8 cellular contexts compared by ENCODE assay signal in the genomic region with DNA sequence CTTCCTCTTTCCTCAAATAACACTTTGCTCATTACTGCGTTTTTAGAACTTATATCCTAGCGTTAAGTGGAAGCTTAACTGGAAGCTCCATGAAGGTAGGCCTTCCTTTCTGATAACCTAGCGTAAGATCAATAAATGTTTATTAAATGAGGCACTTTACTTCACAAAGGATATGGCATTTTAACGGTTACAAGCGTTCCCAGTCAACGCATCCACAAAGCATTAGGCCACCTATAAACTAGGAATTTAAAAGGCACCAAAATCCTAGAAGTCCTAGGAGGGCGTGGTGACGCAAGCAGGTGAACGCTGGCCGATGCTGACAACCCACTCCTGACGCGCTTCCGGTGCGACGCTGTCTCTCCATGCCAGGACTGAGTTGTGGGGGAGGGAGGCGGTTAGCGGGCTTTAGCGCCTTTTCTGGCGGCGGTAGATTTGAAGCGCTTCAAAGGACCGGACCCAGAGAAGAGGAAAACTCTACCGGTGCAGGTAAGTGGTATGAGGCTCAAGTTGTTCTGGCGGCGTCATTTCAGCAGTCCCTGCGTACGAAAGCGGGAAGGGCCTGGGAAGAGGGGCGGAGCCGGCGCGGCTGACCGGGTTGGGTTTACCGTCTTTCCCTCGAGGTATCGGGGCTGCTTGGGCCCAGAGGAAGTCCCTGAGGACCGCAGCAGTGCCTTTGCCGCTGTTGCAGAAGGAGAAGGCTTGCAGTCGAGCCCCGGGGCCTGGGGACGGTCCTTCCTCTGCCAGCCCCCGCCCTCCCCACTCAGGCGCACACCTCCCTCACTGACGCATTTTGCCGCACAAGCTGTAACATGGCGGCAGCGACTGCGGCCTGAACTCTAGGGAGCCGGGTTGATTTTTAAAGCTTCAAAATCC. TPM values are rescaled to one million over a fixed set of nuclear protein-coding genes. Genes with fewer than 3 reads are reported as not detected.
DNase-seq lines count a peak whose midpoint lies in the region; ATAC-seq and TF ChIP-seq lines count a peak whose summit lies in the region.

A gene (plus strand): TSS at position 347 of the 873 bp plus-strand sequence. CDS start 19,691 bp downstream, outside the sequence.

- peaks cover 12% of the 10 kb centered on the region for H3K9me3 Mint-ChIP-seq in activated CD4-positive, alpha-beta T cell treated with anti-CD3 and anti-CD28 coated beads, Interleukin-2, amount 10 ng/mL, durations not matched to agents 24 days and 14 days

- peak; percentile 64 for TF ChIP-seq POLR2A in GM19099 (IDR thresholded peaks at IDR 0.05; ENCODE audit: extremely low read depth, insufficient read length, low read depth)

- intact Hi-C loops in activated CD4-positive, alpha-beta T cell treated with anti-CD3 and anti-CD28 coated beads, Interleukin-2, amount 10 ng/mL, durations not matched to agents 24 days and 14 days (cut with micrococcal nuclease) = loop anchor here (1.0 to 5.0 kb wide), 5 partner anchors 11 to 241 kb away; a partner anchor contains a TSS

- H3K4me1 Mint-ChIP-seq in activated CD4-positive, alpha-beta T cell treated with anti-CD3 and anti-CD28 coated beads, Interleukin-2, amount 10 ng/mL, durations not matched to agents 24 days and 14 days = peaks cover 28% of the 10 kb centered on the region

- H3K27me3 Mint-ChIP-seq in activated CD4-positive, alpha-beta T cell treated with anti-CD3 and anti-CD28 coated beads, Interleukin-2, amount 10 ng/mL, durations not matched to agents 24 days and 14 days = peaks cover 5% of the 10 kb centered on the region

- H3K27ac Mint-ChIP-seq in activated CD4-positive, alpha-beta T cell treated with anti-CD3 and anti-CD28 coated beads, Interleukin-2, amount 10 ng/mL, durations not matched to agents 24 days and 14 days = peak within 1 kb of the TSS; percentile 100

- peaks cover 22% of the 10 kb centered on the region for H3K36me3 Mint-ChIP-seq in activated CD4-positive, alpha-beta T cell treated with anti-CD3 and anti-CD28 coated beads, Interleukin-2, amount 10 ng/mL, durations not matched to agents 24 days and 14 days (ENCODE audit: low read depth)

- peak; percentile 95 for ATAC-seq in HG03432 (IDR thresholded peaks at IDR 0.05; ENCODE audit: unreplicated experiment)

- DNase-seq in AML-193 (lab: John Stamatoyannopoulos, UW) (peak; percentile 87 to 93), NCI-H526 (lab: John Stamatoyannopoulos, UW) (peak; percentile 86 to 95), dedifferentiated amniotic fluid mesenchymal stem cell (ENCODE audit: extremely low spot score) (peak; percentile 91), left kidney (ENCODE audit: low read depth, low spot score) (peak; percentile 98)
- peak; percentile 95 for DNase-seq in activated CD4-positive, alpha-beta T cell treated with anti-CD3 and anti-CD28 coated beads, Interleukin-2, amount 10 ng/mL, durations not matched to agents 24 days and 14 days
- DNase-seq in stimulated activated CD4-positive, alpha-beta T cell treated with anti-CD3 and anti-CD28 coated beads, Interleukin-2, amount 100 ng/mL, for 24 hours = peak; percentile 85 to 88

- H3K4me3 Mint-ChIP-seq in activated CD4-positive, alpha-beta T cell treated with anti-CD3 and anti-CD28 coated beads, Interleukin-2, amount 10 ng/mL, durations not matched to agents 24 days and 14 days = peak within 1 kb of the TSS; percentile 95

RNA-seq across cellular contexts. Expression of the gene that starts here (rescaled TPM):
- total RNA-seq in activated CD4-positive, alpha-beta T cell treated with anti-CD3 and anti-CD28 coated beads, Interleukin-2, amount 10 ng/mL, durations not matched to agents 24 days and 14 days = 59.9 and 69.3 TPM in 2 replicates

Comparison
In these comparisons a context has a peak if more than half of its experiments do, and no peak if none do; other contexts are left out.
1. Peak in every context shown above with its lines: DNase-seq and ATAC-seq.